12 cellular contexts compared by ENCODE assay signal in genomic region chr5:179345179-179345428, GRCh38. TPM values are rescaled to one million over a fixed set of nuclear protein-coding genes. Genes with fewer than 3 reads are reported as not detected.
DNase-seq lines count a peak whose midpoint lies in the region; ATAC-seq, FAIRE-seq and TF ChIP-seq lines count a peak whose summit lies in the region.
"Had no signal": no experiment of that assay in that cellular context is flagged by ENCODE, and none has a peak within 500 bp of the region (broad histone marks: within the 10 kb centered on the region; RNA-seq: fewer than 3 reads in every experiment).

No MANE protein-coding gene starts in this region.

- H2AFZ ChIP-seq in HepG2 (ENCODE audit: low read length): no peak overlapping the region

- no peak for TF ChIP-seq POLR2A in right lobe of liver (IDR thresholded peaks at IDR 0.05)
- no peak for TF ChIP-seq POLR2A in HepG2 (IDR thresholded peaks at IDR 0.05; ENCODE audit: insufficient read depth in 1 of 2, low read depth in 2 of 2, low read length in 2 of 2)

- TF ChIP-seq CTCF in right lobe of liver (IDR thresholded peaks at IDR 0.05) (no peak), HepG2 (CRISPR knock-in tag; IDR thresholded peaks at IDR 0.05) (no peak), mucosa of descending colon (IDR thresholded peaks at IDR 0.05) (no peak), nephron progenitor cell (IDR thresholded peaks at IDR 0.05) (no peak)

- no peaks in the 10 kb centered on the region for H4K20me1 ChIP-seq in HepG2 (ENCODE audit: insufficient read depth, low read length)

- H3K9me3 ChIP-seq in right lobe of liver: no peaks in the 10 kb centered on the region
- H3K9me3 ChIP-seq in HepG2 (ENCODE audit: low read length): no peaks in the 10 kb centered on the region
- no peaks in the 10 kb centered on the region for H3K9me3 ChIP-seq in mucosa of descending colon
- H3K9me3 ChIP-seq in aorta (ENCODE audit: control insufficient read depth, low read length): no peaks in the 10 kb centered on the region
- no peaks in the 10 kb centered on the region for H3K9me3 ChIP-seq in naive thymus-derived CD4-positive, alpha-beta T cell (ENCODE audit: control insufficient read depth in 2 of 3, low read length in 3 of 3)

- TF ChIP-seq RAD21 in HepG2 (CRISPR knock-in tag; IDR thresholded peaks at IDR 0.05): no peak

- DNase-seq in right lobe of liver: no peak
- DNase-seq in HepG2 (ENCODE audit: low spot score): no peak
- peak; percentile 80 for DNase-seq in ecto neural progenitor cell (ENCODE audit: low spot score)
- DNase-seq in mucosa of descending colon: no peak
- no peak for DNase-seq in aorta
- DNase-seq in nephron progenitor cell: no peak
- DNase-seq in naive thymus-derived CD4-positive, alpha-beta T cell: no peak
- DNase-seq in NCI-H526 treated with DMSO at 0.1 percent for 48 hours (lab: John Stamatoyannopoulos, UW): no peak
- DNase-seq: CD4-positive, alpha-beta T cell; Karpas-422; NCI-H524 treated with DMSO at 0.1 percent for 48 hours had no signal

- intact Hi-C loops in right lobe of liver (cut with DNase I) (no loop called here), HepG2 (cut with micrococcal nuclease; ENCODE audit: unreplicated experiment) (no loop called here), mucosa of descending colon (cut with DNase I, micrococcal nuclease) (loop anchor here in 1 of 2 donors (10.0 kb wide), 1 partner anchor 180 kb away; no protein-coding TSS in a partner anchor), aorta (cut with DNase I) (loop anchor here (5.0 to 10.0 kb wide), 3 partner anchors 78 to 178 kb away; no protein-coding TSS in a partner anchor)
- intact Hi-C loops in naive thymus-derived CD4-positive, alpha-beta T cell (cut with micrococcal nuclease): no loop called here

- no TSS peak for BruUV-seq in HepG2 (replicated peaks; lab: Mats Ljungman, UMichigan)

- no peaks in the 10 kb centered on the region for H3K79me2 ChIP-seq in HepG2 (ENCODE audit: insufficient read depth, low read length)

- ATAC-seq in right lobe of liver (no peak), HepG2 (no peak), mucosa of descending colon (no peak), aorta (ENCODE audit: low FRiP score) (no peak)
- no peak for ATAC-seq in naive thymus-derived CD4-positive, alpha-beta T cell

- H3K9me3 Mint-ChIP-seq in nephron progenitor cell: no peaks in the 10 kb centered on the region
- H3K9me3 Mint-ChIP-seq in naive thymus-derived CD4-positive, alpha-beta T cell: peaks cover 0 to 2% (median 0%) of the 10 kb centered on the region in 11 donors
- H3K9me3 Mint-ChIP-seq: CD4-positive, alpha-beta T cell had no signal

- in situ Hi-C loops in HepG2 (cut with HindIII; ENCODE audit: extremely low pct_ligation_motif_present, low pct_unique_long_range_greater_than_20kb): no loop called here

- H3K27ac ChIP-seq in right lobe of liver: peak overlapping the region in 2 of 3 donors; percentile 18 to 60
- no peak overlapping the region for H3K27ac ChIP-seq in HepG2 (ENCODE audit: extremely low read length, insufficient read depth, low read length)
- H3K27ac ChIP-seq in aorta (ENCODE audit: low read depth in 1 of 2, low read length in 2 of 2): no peak overlapping the region
- no peak overlapping the region for H3K27ac ChIP-seq in naive thymus-derived CD4-positive, alpha-beta T cell (ENCODE audit: low read depth, low read length)

- CTCF ChIA-PET in HepG2 (lab: Yijun Ruan, JAX; ENCODE audit: low intra/inter-chr PET ratio, low total read pairs): no interaction called here
- CTCF ChIA-PET in naive thymus-derived CD4-positive, alpha-beta T cell (lab: Charles Lee): no interaction called here

- POLR2A ChIA-PET in HepG2 (lab: Yijun Ruan, JAX): no interaction called here
- POLR2A ChIA-PET in naive thymus-derived CD4-positive, alpha-beta T cell (lab: Charles Lee): no interaction called here

- H3K36me3 Mint-ChIP-seq in nephron progenitor cell (ENCODE audit: low read depth): peaks cover 7% of the 10 kb centered on the region
- peaks cover 0 to 3% (median 0%) of the 10 kb centered on the region in 5 donors for H3K36me3 Mint-ChIP-seq in naive thymus-derived CD4-positive, alpha-beta T cell
- H3K36me3 Mint-ChIP-seq: brain had no signal

- H3K36me3 ChIP-seq in right lobe of liver (no peaks in the 10 kb centered on the region), HepG2 (replicated peaks in 1 of 2; ENCODE audit: control insufficient read depth in 1 of 2, insufficient read depth in 2 of 2, low read length in 2 of 2) (no peaks in the 10 kb centered on the region), mucosa of descending colon (ENCODE audit: low read depth) (no peaks in the 10 kb centered on the region), aorta (ENCODE audit: control insufficient read depth in 1 of 2, insufficient read depth in 2 of 2, low read length in 1 of 2) (no peaks in the 10 kb centered on the region)
- no peaks in the 10 kb centered on the region for H3K36me3 ChIP-seq in naive thymus-derived CD4-positive, alpha-beta T cell (ENCODE audit: control insufficient read depth in 2 of 3, insufficient read depth in 3 of 3, low read length in 3 of 3)

- whole genome bisulfite sequencing in right lobe of liver (ENCODE audit: insufficient coverage, low coverage, low lambda C conversion rate, missing lambda C conversion rate): no CpG with 5 or more reads among the region's 37 CpGs
- WGBS in HepG2 (ENCODE audit: low lambda C conversion rate): 10% methylated on average over 2 of the region's 37 CpGs
- 1 to 3% methylated on average over 21 to 37 of the region's 37 CpGs for WGBS in aorta, 2 donors

- H3K4me2 ChIP-seq in HepG2 (ENCODE audit: low read depth, low read length): no peak overlapping the region

- H3K4me1 ChIP-seq in right lobe of liver (peaks cover 0 to 14% (median 0%) of the 10 kb centered on the region in 4 donors), HepG2 (ENCODE audit: insufficient read depth, low read length) (no peaks in the 10 kb centered on the region), mucosa of descending colon (ENCODE audit: low read depth) (peaks cover 2% of the 10 kb centered on the region), aorta (ENCODE audit: control insufficient read depth in 1 of 2, insufficient read depth in 2 of 2, low read length in 2 of 2) (no peaks in the 10 kb centered on the region)
- no peaks in the 10 kb centered on the region for H3K4me1 ChIP-seq in naive thymus-derived CD4-positive, alpha-beta T cell (ENCODE audit: control insufficient read depth in 2 of 2, insufficient read depth in 2 of 2, low read length in 2 of 2)

- peaks cover 30% of the 10 kb centered on the region for H3K4me1 Mint-ChIP-seq in nephron progenitor cell
- peaks cover 0 to 23% (median 14%) of the 10 kb centered on the region in 7 donors for H3K4me1 Mint-ChIP-seq in naive thymus-derived CD4-positive, alpha-beta T cell

- H3K27me3 ChIP-seq in right lobe of liver (peaks cover 0 to 16% of the 10 kb centered on the region in 2 donors), HepG2 (ENCODE audit: control insufficient read depth in 1 of 2, insufficient read depth in 2 of 2, low read length in 2 of 2) (peaks cover 16 to 85% of the 10 kb centered on the region in 2 experiments), aorta (ENCODE audit: control insufficient read depth in 1 of 2, insufficient read depth in 2 of 2, low read length in 1 of 2) (no peaks in the 10 kb centered on the region)
- no peaks in the 10 kb centered on the region for H3K27me3 ChIP-seq in naive thymus-derived CD4-positive, alpha-beta T cell (ENCODE audit: control insufficient read depth in 2 of 2, insufficient read depth in 2 of 2, low read length in 2 of 2)

- H3K4me3 ChIP-seq in right lobe of liver (peak overlapping the region in 2 of 3 donors; percentile 35 to 49), HepG2 (replicated peaks in 1 of 3; ENCODE audit: insufficient read depth in 1 of 3, low read depth in 2 of 3, low read length in 3 of 3) (no peak overlapping the region), mucosa of descending colon (peak overlapping the region; percentile 17), aorta (ENCODE audit: low read length in 2 of 2) (peak overlapping the region; percentile 65 to 76)
- H3K4me3 ChIP-seq in naive thymus-derived CD4-positive, alpha-beta T cell (ENCODE audit: low read length): no peak overlapping the region

- no peak overlapping the region for H3K9ac ChIP-seq in HepG2 (ENCODE audit: insufficient read depth, low read depth, low read length)

- TF ChIP-seq EP300 in HepG2 (IDR thresholded peaks at IDR 0.05; ENCODE audit: low read depth in 2 of 2, low read length in 2 of 2) (no peak), HepG2 (CRISPR knock-in tag; IDR thresholded peaks at IDR 0.05; ENCODE audit: borderline replicate concordance) (no peak)

- peaks cover 85% of the 10 kb centered on the region for H3K27me3 Mint-ChIP-seq in nephron progenitor cell (ENCODE audit: low read depth, poor library complexity)
- H3K27me3 Mint-ChIP-seq in naive thymus-derived CD4-positive, alpha-beta T cell: peaks cover 48 to 78% (median 63%) of the 10 kb centered on the region in 5 donors

- H3K4me3 Mint-ChIP-seq in nephron progenitor cell: no peak overlapping the region
- no peak overlapping the region for H3K4me3 Mint-ChIP-seq in naive thymus-derived CD4-positive, alpha-beta T cell
- H3K4me3 Mint-ChIP-seq: CD4-positive, alpha-beta T cell had no signal

- H3K27ac Mint-ChIP-seq in nephron progenitor cell: no peak overlapping the region
- H3K27ac Mint-ChIP-seq in naive thymus-derived CD4-positive, alpha-beta T cell: no peak overlapping the region
- H3K27ac Mint-ChIP-seq: brain; CD4-positive, alpha-beta T cell had no signal

- FAIRE-seq in HepG2 (lab: Jason Lieb, UNC): no peak

RNA-seq across cellular contexts. Expression of gene ADAMTS2, which starts 0.2 kb away (rescaled TPM):
- total RNA-seq in right lobe of liver (10 to 100 TPM in 5 of 6 experiments, 1 to 10 TPM in 1; 6.3 to 18.9 (median 13.5) TPM), HepG2 (2016; rRNA removed; fragmentation: Illumina TruSeq; extraction: Trizol) (0.18 and 0.24 TPM in 2 replicates), mucosa of descending colon (1 to 10 TPM; 1.3 to 9.2 (median 7.3) TPM), aorta (10 to 100 TPM; 24.5 to 49.8 TPM)
- 0.09 and 0.10 TPM in 2 replicates for total RNA-seq in HepG2 (2016; cell fraction: cytosol; rRNA removed; fragmentation: Illumina TruSeq; extraction: Trizol; ENCODE audit: low read depth)
- total RNA-seq in HepG2 (2016; cell fraction: insoluble cytoplasmic fraction; rRNA removed; fragmentation: Illumina TruSeq; extraction: Trizol): 0.15 and 0.17 TPM in 2 replicates
- total RNA-seq in HepG2 (2016; cell fraction: membrane; rRNA removed; fragmentation: Illumina TruSeq; extraction: Trizol): 0.25 and 0.38 TPM in 2 replicates
- total RNA-seq in HepG2 (2016; cell fraction: nucleus; rRNA removed; fragmentation: Illumina TruSeq; extraction: Trizol): 0.25 and 0.59 TPM in 2 replicates
- polyA plus RNA-seq in HepG2 (2011; rRNA removed) (3.5 and 3.6 TPM in 2 replicates), aorta (10 to 100 TPM in 1 of 2 donors, 1 to 10 TPM in 1; 4.8 to 39.5 TPM)
- polyA plus RNA-seq in HepG2 (2011; cell fraction: cytosol; rRNA removed): 2.4 and 4.9 TPM in 2 replicates
- 5.3 and 5.6 TPM in 2 replicates for polyA plus RNA-seq in HepG2 (2011; cell fraction: nucleus; rRNA removed)
- 2.3 and 2.4 TPM in 2 replicates for polyA plus RNA-seq in HepG2 (2012)
- polyA plus RNA-seq in HepG2 (2016; cell fraction: cytosol; fragmentation: Illumina TruSeq; extraction: Trizol; ENCODE audit: low read depth): 0.26 and 0.29 TPM in 2 replicates
- 0.36 and 0.41 TPM in 2 replicates for polyA plus RNA-seq in HepG2 (2016; cell fraction: insoluble cytoplasmic fraction; fragmentation: Illumina TruSeq; extraction: Trizol; ENCODE audit: low read depth)
- polyA plus RNA-seq in HepG2 (2016; cell fraction: membrane; fragmentation: Illumina TruSeq; extraction: Trizol; ENCODE audit: low read depth): 0.58 and 0.62 TPM in 2 replicates
- 0.59 and 1.2 TPM in 2 replicates for polyA plus RNA-seq in HepG2 (2016; cell fraction: nucleus; fragmentation: Illumina TruSeq; extraction: Trizol; ENCODE audit: insufficient read depth, low read depth)
- 4.6 TPM in 1 of 2 replicates, not detected in the other for polyA minus RNA-seq in HepG2 (2011; rRNA and poly(A)+ RNA removed; ENCODE audit: low replicate concordance)
- 0.99 and 1.4 TPM in 2 replicates for polyA minus RNA-seq in HepG2 (2011; cell fraction: cytosol; rRNA and poly(A)+ RNA removed)
- 0.90 and 1.7 TPM in 2 replicates for polyA minus RNA-seq in HepG2 (2011; cell fraction: nucleus; rRNA and poly(A)+ RNA removed)
- not detected for total RNA-seq in naive thymus-derived CD4-positive, alpha-beta T cell
- not detected for polyA plus RNA-seq in naive thymus-derived CD4-positive, alpha-beta T cell
- total RNA-seq: CD4-positive, alpha-beta T cell had no signal

Comparison
In these comparisons a context has a peak if more than half of its experiments do, and no peak if none do; other contexts are left out.
1. H3K27ac ChIP-seq: peak in right lobe of liver (2 of 3); none in HepG2 (single experiment), aorta (0 of 2) and naive thymus-derived CD4-positive, alpha-beta T cell (single experiment).
2. H3K4me3 ChIP-seq: peak in right lobe of liver (2 of 3), mucosa of descending colon (single experiment) and aorta (2 of 2); none in HepG2 (0 of 3) and naive thymus-derived CD4-positive, alpha-beta T cell (single experiment).
3. intact Hi-C loops: an anchor here in aorta (5.0 to 10.0 kb wide); none called in right lobe of liver, HepG2 and naive thymus-derived CD4-positive, alpha-beta T cell.